Comparison of ENCODE assay signal across 12 cellular contexts in the genomic region with DNA sequence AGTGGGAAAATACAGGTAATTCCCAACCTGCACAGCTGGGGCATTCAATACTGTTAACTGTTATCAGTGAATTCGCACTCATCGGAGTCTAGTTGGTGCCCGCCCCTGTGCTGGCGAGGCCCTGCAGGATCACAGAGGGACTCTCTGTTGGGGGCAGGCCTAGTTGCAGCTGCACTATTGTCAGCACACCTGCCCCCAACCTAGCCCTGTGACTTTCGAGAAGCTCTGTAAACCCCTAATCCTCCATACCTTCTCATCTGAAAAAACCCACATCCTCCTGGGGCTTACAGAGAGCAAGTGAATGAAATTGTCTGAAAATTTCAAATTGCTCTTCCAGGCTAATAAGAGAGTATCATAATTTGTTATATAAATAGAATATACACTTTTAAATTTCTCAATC.
DNase-seq lines count a peak whose midpoint lies in the region; ATAC-seq, FAIRE-seq and TF ChIP-seq lines count a peak whose summit lies in the region.
"Had no signal": no experiment of that assay in that cellular context is flagged by ENCODE, and none has a peak within 500 bp of the region (broad histone marks: within the 10 kb centered on the region; RNA-seq: fewer than 3 reads in every experiment).

No MANE protein-coding gene starts in this region.

- no peaks in the 10 kb centered on the region for H3K79me2 ChIP-seq in GM23338 (replicated peaks; ENCODE audit: insufficient read depth)
- H3K79me2 ChIP-seq in MM.1S (ENCODE audit: low read length): no peaks in the 10 kb centered on the region
- H3K79me2 ChIP-seq in Karpas-422 (ENCODE audit: low read length): no peaks in the 10 kb centered on the region

- H3K4me3 ChIP-seq in GM23338 (no peak overlapping the region), MM.1S (ENCODE audit: low read length) (no peak overlapping the region), small intestine (ENCODE audit: low read depth in 1 of 2, low read length in 2 of 2) (no peak overlapping the region), Karpas-422 (ENCODE audit: low read length) (no peak overlapping the region)
- H3K4me3 ChIP-seq: cardiac muscle cell had no signal

- FAIRE-seq in small intestine (lab: Jason Lieb, UNC): no peak

- no peak overlapping the region for H3K27ac ChIP-seq in GM23338 (ENCODE audit: low read depth)
- peak overlapping the region; percentile 69; the same call in 1 of the 2 replicates for H3K27ac ChIP-seq in MM.1S (ENCODE audit: low read length)
- no peak overlapping the region for H3K27ac ChIP-seq in small intestine (ENCODE audit: low read depth in 1 of 2, low read length in 1 of 2)
- H3K27ac ChIP-seq in Karpas-422 (ENCODE audit: low read length): no peak overlapping the region
- H3K27ac ChIP-seq: cardiac muscle cell had no signal

- no peaks in the 10 kb centered on the region for H3K9me3 ChIP-seq in MM.1S (replicated peaks; ENCODE audit: insufficient read depth, low read length)
- no peaks in the 10 kb centered on the region for H3K9me3 ChIP-seq in small intestine (ENCODE audit: control insufficient read depth, low read depth)
- no peaks in the 10 kb centered on the region for H3K9me3 ChIP-seq in Karpas-422 (ENCODE audit: low read length)

- H3K27me3 ChIP-seq in GM23338 (ENCODE audit: insufficient read depth) (no peaks in the 10 kb centered on the region), MM.1S (replicated peaks; ENCODE audit: insufficient read depth, low read length) (no peaks in the 10 kb centered on the region), small intestine (ENCODE audit: control insufficient read depth in 2 of 2, insufficient read depth in 2 of 2, low read length in 2 of 2) (no peaks in the 10 kb centered on the region), Karpas-422 (ENCODE audit: low read length) (no peaks in the 10 kb centered on the region)
- H3K27me3 ChIP-seq: cardiac muscle cell had no signal

- H3K4me1 Mint-ChIP-seq in GM23338: peaks cover 6% of the 10 kb centered on the region; the same call in 2 of the 3 replicates
- H3K4me1 Mint-ChIP-seq in HFFc6 (ENCODE audit: low read depth): peaks cover 48% of the 10 kb centered on the region

- H2AFZ ChIP-seq in GM23338 (no peak overlapping the region), MM.1S (ENCODE audit: low read length) (no peak overlapping the region), Karpas-422 (ENCODE audit: low read length) (no peak overlapping the region)

- H3K36me3 ChIP-seq in GM23338 (ENCODE audit: insufficient read depth): no peaks in the 10 kb centered on the region
- H3K36me3 ChIP-seq in MM.1S (replicated peaks; ENCODE audit: insufficient read depth, low read length): no peaks in the 10 kb centered on the region
- H3K36me3 ChIP-seq in small intestine (ENCODE audit: control insufficient read depth in 2 of 2, insufficient read depth in 2 of 2, low read length in 2 of 2): no peaks in the 10 kb centered on the region
- H3K36me3 ChIP-seq in Karpas-422 (ENCODE audit: insufficient read depth, low read length): no peaks in the 10 kb centered on the region
- H3K36me3 ChIP-seq: cardiac muscle cell had no signal

- no peak for TF ChIP-seq CTCF in GM23338 (conservative IDR thresholded peaks at IDR 0.05; ENCODE audit: low read depth in 2 of 2)
- TF ChIP-seq CTCF in MM.1S (IDR thresholded peaks at IDR 0.05; ENCODE audit: low read length): no peak
- TF ChIP-seq CTCF in HFFc6 (IDR thresholded peaks at IDR 0.05): no peak

- H3K36me3 Mint-ChIP-seq in GM23338 (ENCODE audit: low read depth) (no peaks in the 10 kb centered on the region), HFFc6 (ENCODE audit: low read depth) (no peaks in the 10 kb centered on the region)

- H3K27me3 Mint-ChIP-seq in GM23338 (ENCODE audit: insufficient read depth, low read depth, poor library complexity): no peaks in the 10 kb centered on the region
- H3K27me3 Mint-ChIP-seq in HFFc6 (ENCODE audit: insufficient read depth): peaks cover 1% of the 10 kb centered on the region; the same call in 1 of the 2 replicates

- no peak overlapping the region for H3K27ac Mint-ChIP-seq in GM23338
- no peak overlapping the region for H3K27ac Mint-ChIP-seq in HFFc6

- H3F3A ChIP-seq in GM23338 (replicated peaks; ENCODE audit: low read depth): no peaks in the 10 kb centered on the region
- H3F3A ChIP-seq in MM.1S (ENCODE audit: insufficient read depth, low read length): peaks cover 31% of the 10 kb centered on the region

- H3K9ac ChIP-seq in MM.1S (ENCODE audit: low read length) (no peak overlapping the region), Karpas-422 (ENCODE audit: low read length) (no peak overlapping the region)

- ATAC-seq in GM18907 (IDR thresholded peaks at IDR 0.05; ENCODE audit: unreplicated experiment): peak; percentile 76
- peak; percentile 63; the same call in 2 of the 3 replicates for ATAC-seq in GM23338
- ATAC-seq: left colon had no signal

- 69 to 74% (median 72%) methylated on average over 5 of the region's 5 CpGs for WGBS in small intestine, 3 donors

- no peaks in the 10 kb centered on the region for H3K4me1 ChIP-seq in GM23338 (ENCODE audit: insufficient read depth)
- H3K4me1 ChIP-seq in MM.1S (ENCODE audit: low read length): peaks cover 45% of the 10 kb centered on the region
- peaks cover 3 to 5% of the 10 kb centered on the region in 2 donors for H3K4me1 ChIP-seq in small intestine (ENCODE audit: control insufficient read depth in 2 of 2, insufficient read depth in 1 of 2, low read depth in 1 of 2, low read length in 1 of 2)
- H3K4me1 ChIP-seq in Karpas-422 (ENCODE audit: low read length): no peaks in the 10 kb centered on the region

- peaks cover 7% of the 10 kb centered on the region for H3K9me2 ChIP-seq in GM23338 (ENCODE audit: insufficient read depth)
- no peaks in the 10 kb centered on the region for H3K9me2 ChIP-seq in MM.1S (replicated peaks; ENCODE audit: insufficient read depth, low read length)
- H3K9me2 ChIP-seq in Karpas-422 (replicated peaks; ENCODE audit: insufficient read depth, low read length): no peaks in the 10 kb centered on the region

- H4K20me1 ChIP-seq in GM23338 (replicated peaks; ENCODE audit: insufficient read depth): no peaks in the 10 kb centered on the region
- no peaks in the 10 kb centered on the region for H4K20me1 ChIP-seq in MM.1S (ENCODE audit: insufficient read depth, low read length)
- no peaks in the 10 kb centered on the region for H4K20me1 ChIP-seq in Karpas-422 (ENCODE audit: insufficient read depth, low read depth, low read length)

- no peak for DNase-seq in GM23338 (ENCODE audit: low spot score)
- peak; percentile 95 for DNase-seq in MM.1S
- peak; percentile 18 for DNase-seq in small intestine
- no peak for DNase-seq in HFFc6
- no peak for DNase-seq in HuH-7 (ENCODE audit: low spot score)
- no peak for DNase-seq in Karpas-422
- no peak for DNase-seq in GF-D8 (lab: John Stamatoyannopoulos, UW)
- DNase-seq: H9, SHP77 treated with DMSO at 0.1 percent for 48 hours had no signal

- H3K4me3 Mint-ChIP-seq in GM23338 (no peak overlapping the region), HFFc6 (no peak overlapping the region)
- H3K4me3 Mint-ChIP-seq: H9 had no signal

- no peaks in the 10 kb centered on the region for H3K9me3 Mint-ChIP-seq in GM23338
- H3K9me3 Mint-ChIP-seq in HFFc6: no peaks in the 10 kb centered on the region

- no peak overlapping the region for H3K4me2 ChIP-seq in GM23338
- H3K4me2 ChIP-seq in MM.1S (ENCODE audit: low read depth, low read length): peak overlapping the region; percentile 55; the same call in 1 of the 2 replicates
- no peak overlapping the region for H3K4me2 ChIP-seq in Karpas-422 (ENCODE audit: low read depth, low read length, poor library complexity, severe bottlenecking)

TF ChIP-seq in GM23338, 12 proteins besides CTCF, POLR2A, EP300 and RAD21 (continues in another document):
- TF ChIP-seq ETS1 (IDR thresholded peaks at IDR 0.05) (no peak), STAT1 (IDR thresholded peaks at IDR 0.05; ENCODE audit: unreplicated experiment) (no peak)

Comparison
In these comparisons a context has a peak if more than half of its experiments do, and no peak if none do; other contexts are left out.
1. DNase-seq: peak in MM.1S (single experiment) and small intestine (single experiment); none in GM23338 (single experiment), HFFc6 (single experiment), HuH-7 (single experiment), Karpas-422 (single experiment) and GF-D8 (single experiment).